ENCODE assay signal across 8 cellular contexts in the genomic region with DNA sequence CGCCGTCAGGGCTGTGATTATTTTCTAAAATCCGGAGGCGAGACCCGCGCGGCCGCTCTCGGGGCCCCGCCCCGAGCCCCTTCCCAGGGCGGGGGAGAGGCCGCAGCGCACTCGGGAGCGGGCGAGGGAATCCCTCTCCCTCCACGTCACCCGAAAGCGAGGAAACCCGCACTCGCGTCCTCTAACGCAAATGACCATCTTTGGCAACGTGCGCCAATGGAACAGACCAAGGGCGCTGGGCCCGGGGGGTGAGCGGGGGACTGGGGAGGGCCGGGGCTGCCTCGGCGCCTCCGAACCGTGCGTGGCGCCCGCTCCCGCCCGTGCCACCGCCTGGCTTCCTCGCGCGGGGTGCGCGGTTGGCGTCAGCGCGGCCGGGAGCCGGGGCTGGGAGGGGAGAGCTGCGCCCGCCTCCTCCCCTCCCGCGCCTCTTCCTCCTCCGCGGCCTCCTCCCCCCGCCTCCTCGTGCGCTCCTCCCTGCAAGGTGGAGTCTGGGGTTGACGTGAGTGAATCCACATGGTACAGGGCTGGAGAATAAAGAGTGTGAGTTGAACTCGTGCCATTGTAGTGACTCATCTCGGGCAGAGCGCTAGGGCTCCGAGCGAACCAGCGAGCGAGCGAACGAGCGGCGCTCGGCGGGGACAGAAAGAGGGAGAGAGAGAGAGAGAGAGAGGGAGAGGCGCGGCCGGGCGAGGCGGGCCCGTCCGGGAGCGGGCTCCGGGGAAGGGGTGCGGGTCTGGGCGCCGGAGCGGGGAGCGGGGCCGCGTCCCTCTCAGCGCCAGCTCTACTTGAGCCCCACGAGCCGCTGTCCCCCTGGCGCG. TPM values are rescaled to one million over a fixed set of nuclear protein-coding genes. Genes with fewer than 3 reads are reported as not detected.
DNase-seq lines count a peak whose midpoint lies in the region; ATAC-seq and TF ChIP-seq lines count a peak whose summit lies in the region.

A gene (plus strand): TSS at position 562 of the 818 bp plus-strand sequence. CDS start 863 bp downstream, outside the sequence.

- ATAC-seq in GM23338, result peak; percentile 66
- peak; percentile 79 to 81 for ATAC-seq in naive thymus-derived CD8-positive, alpha-beta T cell

- peak; percentile 95 for DNase-seq in GM23338 (ENCODE audit: low spot score)
- peak; percentile 100 for DNase-seq in LHCN-M2 (ENCODE audit: low read depth)
- DNase-seq in RPMI8226, result peak; percentile 97
- peak; percentile 76 to 88 for DNase-seq in activated T-helper 1 cell treated with anti-CD3 and anti-CD28 coated beads, Interleukin-2, amount 50 U/mL, for 16 hours (ENCODE audit: low read depth in 1 of 2, low spot score in 1 of 2)
- peak; percentile 100 for DNase-seq in fibroblast of lung (ENCODE audit: low read depth in 2 of 2)
- DNase-seq in naive thymus-derived CD8-positive, alpha-beta T cell, result peak; percentile 82 to 98 (median 94)
- DNase-seq in stimulated activated naive CD4-positive, alpha-beta T cell treated with Interleukin-2 at 50 U/mL for 16 hours (lab: John Stamatoyannopoulos, UW), result peak; percentile 94

- peak within 1 kb of the TSS; percentile 86 for H3K27ac Mint-ChIP-seq in GM23338
- peak within 1 kb of the TSS; percentile 93 to 100 (median 98) for H3K27ac Mint-ChIP-seq in naive thymus-derived CD8-positive, alpha-beta T cell

- H3K4me3 ChIP-seq in DOHH2 (ENCODE audit: low read length) (peak within 1 kb of the TSS; percentile 76), GM23338 (peak within 1 kb of the TSS; percentile 96), fibroblast of lung (replicated peaks in 1 of 4; ENCODE audit: control extremely low read depth in 1 of 4, insufficient read depth in 1 of 4, low read depth in 3 of 4, low read length in 4 of 4) (peak within 1 kb of the TSS; percentile 58 to 96 (median 80))

- H3K4me1 ChIP-seq in DOHH2 (ENCODE audit: control insufficient read depth, low read length) (peaks cover 18% of the 10 kb centered on the region), GM23338 (ENCODE audit: insufficient read depth) (peaks cover 12% of the 10 kb centered on the region; the same call in 1 of the 2 replicates), fibroblast of lung (ENCODE audit: control insufficient read depth, extremely low read depth, insufficient read depth, low read length) (peaks cover 17% of the 10 kb centered on the region)

- H3K27me3 Mint-ChIP-seq in GM23338 (ENCODE audit: insufficient read depth, low read depth, poor library complexity), result peaks cover 41% of the 10 kb centered on the region
- peaks cover 0 to 2% (median 0%) of the 10 kb centered on the region in 5 donors for H3K27me3 Mint-ChIP-seq in naive thymus-derived CD8-positive, alpha-beta T cell

- H3K27me3 ChIP-seq in DOHH2 (ENCODE audit: control insufficient read depth, low read length) (peaks cover 76% of the 10 kb centered on the region), GM23338 (ENCODE audit: insufficient read depth) (peaks cover 75% of the 10 kb centered on the region), fibroblast of lung (ENCODE audit: control insufficient read depth, insufficient read depth, low read length) (no peaks in the 10 kb centered on the region)

- H3K27ac ChIP-seq in DOHH2 (ENCODE audit: low read depth, low read length) (no peak within 1 kb of the TSS), GM23338 (ENCODE audit: low read depth) (no peak within 1 kb of the TSS), fibroblast of lung (ENCODE audit: insufficient read depth, low read length) (peak within 1 kb of the TSS; percentile 98)

- H3K9me2 ChIP-seq in DOHH2 (replicated peaks; ENCODE audit: control insufficient read depth, low read length) (no peaks in the 10 kb centered on the region), GM23338 (ENCODE audit: insufficient read depth) (no peaks in the 10 kb centered on the region)

- H3K4me2 ChIP-seq in DOHH2 (ENCODE audit: low read length) (peak within 1 kb of the TSS; percentile 85), GM23338 (peak within 1 kb of the TSS; percentile 96), fibroblast of lung (ENCODE audit: extremely low read depth, insufficient read depth, low read length) (peak within 1 kb of the TSS; percentile 89)

- H3K36me3 Mint-ChIP-seq in GM23338 (ENCODE audit: low read depth), result no peaks in the 10 kb centered on the region
- H3K36me3 Mint-ChIP-seq in naive thymus-derived CD8-positive, alpha-beta T cell, result peaks cover 0 to 2% (median 0%) of the 10 kb centered on the region in 3 donors

- H3K4me1 Mint-ChIP-seq in GM23338, result peaks cover 22% of the 10 kb centered on the region
- peaks cover 13 to 32% (median 19%) of the 10 kb centered on the region in 4 donors for H3K4me1 Mint-ChIP-seq in naive thymus-derived CD8-positive, alpha-beta T cell

- H3K36me3 ChIP-seq in DOHH2 (ENCODE audit: control insufficient read depth, low read length), result no peaks in the 10 kb centered on the region
- H3K36me3 ChIP-seq in GM23338 (ENCODE audit: insufficient read depth), result no peaks in the 10 kb centered on the region
- H3K36me3 ChIP-seq in fibroblast of lung (ENCODE audit: control insufficient read depth, insufficient read depth, low read length), result no peaks in the 10 kb centered on the region

- H3K79me2 ChIP-seq in DOHH2 (ENCODE audit: control insufficient read depth, low read length), result no peaks in the 10 kb centered on the region
- no peaks in the 10 kb centered on the region for H3K79me2 ChIP-seq in GM23338 (replicated peaks; ENCODE audit: insufficient read depth)
- H3K79me2 ChIP-seq in fibroblast of lung (ENCODE audit: control insufficient read depth, insufficient read depth, low read length), result peaks cover 46% of the 10 kb centered on the region

- no peaks in the 10 kb centered on the region for H3K9me3 Mint-ChIP-seq in GM23338
- H3K9me3 Mint-ChIP-seq in naive thymus-derived CD8-positive, alpha-beta T cell, result peaks cover 0 to 1% (median 0%) of the 10 kb centered on the region in 9 donors

- H4K20me1 ChIP-seq in DOHH2 (ENCODE audit: control insufficient read depth, insufficient read depth, low read depth, low read length) (0 out of 2 replicates have a peak, but pooled peaks cover 3% of the 10 kb centered on the region), GM23338 (replicated peaks; ENCODE audit: insufficient read depth) (peaks cover 2% of the 10 kb centered on the region; the same call in 1 of the 2 replicates), fibroblast of lung (ENCODE audit: control insufficient read depth, extremely low read depth, insufficient read depth, low read length) (no peaks in the 10 kb centered on the region)

- no peaks in the 10 kb centered on the region for H3F3A ChIP-seq in DOHH2 (ENCODE audit: control insufficient read depth, insufficient read depth)
- 0 out of 2 replicates have a peak, but pooled peaks cover 12% of the 10 kb centered on the region for H3F3A ChIP-seq in GM23338 (replicated peaks; ENCODE audit: low read depth)

- H3K9me3 ChIP-seq in DOHH2 (ENCODE audit: control insufficient read depth, insufficient read depth, low read length) (no peaks in the 10 kb centered on the region), fibroblast of lung (ENCODE audit: control insufficient read depth, insufficient read depth, low read depth, low read length) (no peaks in the 10 kb centered on the region)

- peak within 1 kb of the TSS; percentile 96 for H3K9ac ChIP-seq in fibroblast of lung (ENCODE audit: insufficient read depth, low read length)

- POLR2A ChIA-PET in naive thymus-derived CD8-positive, alpha-beta T cell (lab: Charles Lee), result interaction anchor here (0.9 to 3.0 kb wide), 7 partner anchors 10 to 60 kb away, joined by 3 to 37 read pairs (median 4); no protein-coding TSS in a partner anchor

- peak within 1 kb of the TSS; percentile 87 for H3K4me3 Mint-ChIP-seq in GM23338
- peak within 1 kb of the TSS in 9 of 10 donors; percentile 78 to 98 (median 92) for H3K4me3 Mint-ChIP-seq in naive thymus-derived CD8-positive, alpha-beta T cell

- TF ChIP-seq CTCF in DOHH2 (IDR thresholded peaks at IDR 0.05; ENCODE audit: low read depth, low read length, poor library complexity, severe bottlenecking), result no peak
- TF ChIP-seq CTCF in GM23338 (conservative IDR thresholded peaks at IDR 0.05; ENCODE audit: low read depth in 2 of 2), result no peak
- no peak for TF ChIP-seq CTCF in fibroblast of lung (conservative IDR thresholded peaks at IDR 0.05 in 1 of 2, IDR thresholded peaks at IDR 0.05 in 1 of 2; ENCODE audit: low read depth in 1 of 2, low read length in 2 of 2)

- H2AFZ ChIP-seq in GM23338 (peak within 1 kb of the TSS; percentile 95), fibroblast of lung (ENCODE audit: low read length) (no peak within 1 kb of the TSS)

TF ChIP-seq in GM23338, 12 proteins besides CTCF, POLR2A, EP300 and RAD21 (continues in another document):
- TF ChIP-seq POLR2AphosphoS5 (IDR thresholded peaks at IDR 0.05; ENCODE audit: low read depth) (peak; percentile 86), JUNB (IDR thresholded peaks at IDR 0.05; ENCODE audit: unreplicated experiment) (no peak), EZH2 (IDR thresholded peaks at IDR 0.05; ENCODE audit: low read depth, unreplicated experiment) (no peak), STAT1 (IDR thresholded peaks at IDR 0.05; ENCODE audit: unreplicated experiment) (no peak), ZNF331 (CRISPR knock-in tag; IDR thresholded peaks at IDR 0.05; ENCODE audit: low read depth) (no peak), ZNF114 (CRISPR knock-in tag; IDR thresholded peaks at IDR 0.05) (no peak)

RNA-seq across cellular contexts. Expression of the gene that starts here (rescaled TPM):
- 2.3 and 4.3 TPM in 2 replicates for total RNA-seq in GM23338 (2014; rRNA removed; shearing (Covaris generic))
- 0.60 and 0.61 TPM in 2 replicates for polyA plus RNA-seq in GM23338 (2016; fragmentation: Nextera tagmentation; extraction: Ambion mirVana)
- 50.7 and 62.2 TPM in 2 replicates for total RNA-seq in LHCN-M2 (2014; rRNA removed)
- polyA plus RNA-seq in LHCN-M2 (2012), result 46.8 TPM
- 68.6 and 83.6 TPM in 2 replicates for total RNA-seq in fibroblast of lung
- 27.8 and 58.9 TPM in 2 replicates for polyA plus RNA-seq in fibroblast of lung
- polyA plus RNA-seq in fibroblast of lung (2012), result 33.0 and 74.5 TPM in 2 replicates
- polyA minus RNA-seq in fibroblast of lung (ENCODE audit: low replicate concordance), result 110 and 268 TPM in 2 replicates
- 1 to 10 TPM; 1.2 to 1.6 TPM for total RNA-seq in naive thymus-derived CD8-positive, alpha-beta T cell
- polyA plus RNA-seq in naive thymus-derived CD8-positive, alpha-beta T cell, result 1 to 10 TPM in 1 of 3 donors, under 1 TPM in 2; 0.46 to 6.5 (median 0.85) TPM
